In the genomic region with DNA sequence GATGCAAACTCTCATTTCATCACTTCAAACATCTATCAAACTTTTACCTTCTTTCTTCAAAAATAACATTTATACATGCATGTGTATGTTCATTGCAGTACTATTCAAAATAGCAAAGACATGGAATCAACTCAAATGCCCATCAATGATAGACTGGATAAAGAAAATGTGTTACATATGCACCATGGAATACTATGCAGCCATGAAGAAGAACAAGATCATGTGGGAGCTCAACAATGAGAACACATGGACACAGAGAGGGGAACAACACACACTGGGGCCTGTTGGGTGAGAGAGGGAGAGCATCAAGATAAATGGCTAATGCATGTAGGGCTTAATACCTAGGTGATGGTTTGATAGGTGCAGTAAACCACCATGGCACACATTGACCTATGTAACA, we compare ENCODE assay signal across 4 cellular contexts. TPM values are rescaled to one million over a fixed set of nuclear protein-coding genes. Genes with fewer than 3 reads are reported as not detected.
"Had no signal": no experiment of that assay in that cellular context is flagged by ENCODE, and none has a peak within 500 bp of the region (broad histone marks: within the 10 kb centered on the region; RNA-seq: fewer than 3 reads in every experiment).

No MANE protein-coding gene starts in this region.

RNA-seq across cellular contexts. Expression of a gene that starts 13.1 kb away (rescaled TPM):
- total RNA-seq: LHCN-M2, M059J, MCF 10A, NCI-H460 had no signal
